ENCODE assay signal across 16 cellular contexts in the genomic region with DNA sequence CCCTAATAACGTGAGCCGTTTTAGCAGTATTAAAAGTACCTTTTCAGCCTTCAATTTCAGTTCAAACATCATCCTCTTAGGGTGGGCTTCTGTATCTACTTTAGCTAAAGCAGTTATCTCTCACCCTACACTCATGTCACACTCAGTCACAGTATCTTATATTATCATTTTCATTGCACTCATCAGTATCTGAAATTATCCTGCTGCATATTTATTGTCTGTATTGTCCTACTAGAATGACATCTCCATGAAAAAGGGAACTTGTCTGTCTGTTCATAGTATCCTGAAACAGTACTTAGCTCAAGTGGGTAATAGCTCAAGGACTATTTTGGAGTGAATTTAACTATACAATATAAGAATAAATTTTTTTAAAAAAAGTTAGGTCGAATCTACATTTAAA. TPM values are rescaled to one million over a fixed set of nuclear protein-coding genes. Genes with fewer than 3 reads are reported as not detected.
DNase-seq lines count a peak whose midpoint lies in the region; ATAC-seq and TF ChIP-seq lines count a peak whose summit lies in the region.
"Had no signal": no experiment of that assay in that cellular context is flagged by ENCODE, and none has a peak within 500 bp of the region (broad histone marks: within the 10 kb centered on the region; RNA-seq: fewer than 3 reads in every experiment).

No MANE protein-coding gene starts in this region.

- no peak overlapping the region for H3K9ac ChIP-seq in skeletal muscle satellite cell (ENCODE audit: low read depth, low read length)
- H3K9ac ChIP-seq: neural progenitor cell had no signal

- no peaks in the 10 kb centered on the region for H3K4me1 Mint-ChIP-seq in activated T-cell treated with anti-CD3 and anti-CD28 coated beads, Interleukin-2, amount 50 U/mL, for 24 hours (ENCODE audit: low read depth)
- H3K4me1 Mint-ChIP-seq in naive thymus-derived CD8-positive, alpha-beta T cell, result peaks cover 0 to 7% (median 1%) of the 10 kb centered on the region in 4 donors
- H3K4me1 Mint-ChIP-seq in activated CD8-positive, alpha-beta T cell treated with anti-CD3 and anti-CD28 coated beads for 36 hours (ENCODE audit: low read depth), result no peaks in the 10 kb centered on the region
- H3K4me1 Mint-ChIP-seq in activated T-helper 1 cell treated with anti-CD3 and anti-CD28 coated beads, Interleukin-12 subunit alpha, Interleukin-12 subunit beta, Interleukin-2, Interleukin-4 antibody, amounts not matched to agents 30 ng/mL and 10 ng/mL and 1 ng/mL, durations not matched to agents 14 hours and 24 hours and 36 hours (ENCODE audit: low read depth), result no peaks in the 10 kb centered on the region

- POLR2A ChIA-PET in naive thymus-derived CD8-positive, alpha-beta T cell (lab: Charles Lee), result interaction anchor here (0.8 kb wide), 1 partner anchor 20 kb away, joined by 3 read pairs; a partner anchor contains a TSS
- POLR2A ChIA-PET in activated CD8-positive, alpha-beta T cell treated with anti-CD3 and anti-CD28 coated beads for 36 hours (lab: Charles Lee), result no interaction called here

- ATAC-seq in GM21367 (IDR thresholded peaks at IDR 0.05; ENCODE audit: unreplicated experiment) (peak; percentile 12), SK-N-SH treated with all-trans-retinoic acid at 6 μM for 48 hours (peak; percentile 25), Right ventricle myocardium superior (ENCODE audit: poor library complexity) (peak; percentile 64)
- no peak for ATAC-seq in naive thymus-derived CD8-positive, alpha-beta T cell
- ATAC-seq in activated CD8-positive, alpha-beta T cell treated with anti-CD3 and anti-CD28 coated beads for 36 hours, result no peak
- ATAC-seq: activated CD8-positive, alpha-beta memory T cell treated with anti-CD3 and anti-CD28 coated beads, Interleukin-2, amount 10 ng/mL, durations not matched to agents 7 days and 5 days; T-helper 17 cell had no signal

- H3K4me2 ChIP-seq in skeletal muscle satellite cell (ENCODE audit: low read length), result peak overlapping the region; percentile 77
- H3K4me2 ChIP-seq: neural progenitor cell had no signal

- no peaks in the 10 kb centered on the region for H3K36me3 ChIP-seq in skeletal muscle satellite cell (ENCODE audit: insufficient read depth, low read length)
- H3K36me3 ChIP-seq: neural progenitor cell had no signal

- H3K27me3 ChIP-seq in skeletal muscle satellite cell (ENCODE audit: control insufficient read depth, insufficient read depth, low read length), result peaks cover 5% of the 10 kb centered on the region
- H3K27me3 ChIP-seq: neural progenitor cell had no signal

- H3K9me3 ChIP-seq in skeletal muscle satellite cell (replicated peaks; ENCODE audit: low read length), result no peaks in the 10 kb centered on the region

- peaks cover 15% of the 10 kb centered on the region for H3K27me3 Mint-ChIP-seq in activated T-cell treated with anti-CD3 and anti-CD28 coated beads, Interleukin-2, amount 50 U/mL, for 24 hours
- peaks cover 4 to 7% (median 6%) of the 10 kb centered on the region in 5 donors for H3K27me3 Mint-ChIP-seq in naive thymus-derived CD8-positive, alpha-beta T cell
- no peaks in the 10 kb centered on the region for H3K27me3 Mint-ChIP-seq in activated CD8-positive, alpha-beta T cell treated with anti-CD3 and anti-CD28 coated beads for 36 hours
- peaks cover 12% of the 10 kb centered on the region for H3K27me3 Mint-ChIP-seq in activated T-helper 1 cell treated with anti-CD3 and anti-CD28 coated beads, Interleukin-12 subunit alpha, Interleukin-12 subunit beta, Interleukin-2, Interleukin-4 antibody, amounts not matched to agents 30 ng/mL and 10 ng/mL and 1 ng/mL, durations not matched to agents 14 hours and 24 hours and 36 hours (ENCODE audit: insufficient read depth)
- H3K27me3 Mint-ChIP-seq: memory B cell had no signal

- TF ChIP-seq CTCF in activated CD8-positive, alpha-beta T cell treated with anti-CD3 and anti-CD28 coated beads for 36 hours (IDR thresholded peaks at IDR 0.05), result no peak

- no peak for DNase-seq in Right ventricle myocardium superior
- DNase-seq in activated T-cell treated with anti-CD3 and anti-CD28 coated beads, Interleukin-2, amount 50 U/mL, for 24 hours, result no peak
- DNase-seq in naive thymus-derived CD8-positive, alpha-beta T cell, result no peak
- DNase-seq in activated CD8-positive, alpha-beta T cell treated with anti-CD3 and anti-CD28 coated beads for 36 hours, result no peak
- DNase-seq in activated T-helper 1 cell treated with anti-CD3 and anti-CD28 coated beads, Interleukin-12 subunit alpha, Interleukin-12 subunit beta, Interleukin-2, Interleukin-4 antibody, amounts not matched to agents 30 ng/mL and 10 ng/mL and 1 ng/mL, durations not matched to agents 14 hours and 24 hours and 36 hours (ENCODE audit: low spot score), result no peak
- DNase-seq: activated CD8-positive, alpha-beta memory T cell treated with anti-CD3 and anti-CD28 coated beads, Interleukin-2, amount 10 ng/mL, durations not matched to agents 7 days and 5 days; activated effector memory CD4-positive, alpha-beta T cell treated with anti-CD3 and anti-CD28 coated beads, Interleukin-2, amount 50 U/mL, for 16 hours; NCI-H1048; NCI-H2107; NCI-H82; T-helper 17 cell had no signal

- no peak overlapping the region for H3K27ac Mint-ChIP-seq in activated T-cell treated with anti-CD3 and anti-CD28 coated beads, Interleukin-2, amount 50 U/mL, for 24 hours
- no peak overlapping the region for H3K27ac Mint-ChIP-seq in naive thymus-derived CD8-positive, alpha-beta T cell
- H3K27ac Mint-ChIP-seq in activated CD8-positive, alpha-beta T cell treated with anti-CD3 and anti-CD28 coated beads for 36 hours, result no peak overlapping the region
- no peak overlapping the region for H3K27ac Mint-ChIP-seq in activated T-helper 1 cell treated with anti-CD3 and anti-CD28 coated beads, Interleukin-12 subunit alpha, Interleukin-12 subunit beta, Interleukin-2, Interleukin-4 antibody, amounts not matched to agents 30 ng/mL and 10 ng/mL and 1 ng/mL, durations not matched to agents 14 hours and 24 hours and 36 hours
- H3K27ac Mint-ChIP-seq: activated CD8-positive, alpha-beta memory T cell treated with anti-CD3 and anti-CD28 coated beads, Interleukin-2, amount 10 ng/mL, durations not matched to agents 7 days and 5 days; memory B cell; neural progenitor cell; T-helper 17 cell had no signal

- H3K36me3 Mint-ChIP-seq in activated T-cell treated with anti-CD3 and anti-CD28 coated beads, Interleukin-2, amount 50 U/mL, for 24 hours (ENCODE audit: low read depth), result no peaks in the 10 kb centered on the region
- no peaks in the 10 kb centered on the region for H3K36me3 Mint-ChIP-seq in naive thymus-derived CD8-positive, alpha-beta T cell
- no peaks in the 10 kb centered on the region for H3K36me3 Mint-ChIP-seq in activated CD8-positive, alpha-beta T cell treated with anti-CD3 and anti-CD28 coated beads for 36 hours (ENCODE audit: low read depth)
- no peaks in the 10 kb centered on the region for H3K36me3 Mint-ChIP-seq in activated T-helper 1 cell treated with anti-CD3 and anti-CD28 coated beads, Interleukin-12 subunit alpha, Interleukin-12 subunit beta, Interleukin-2, Interleukin-4 antibody, amounts not matched to agents 30 ng/mL and 10 ng/mL and 1 ng/mL, durations not matched to agents 14 hours and 24 hours and 36 hours (ENCODE audit: low read depth)
- H3K36me3 Mint-ChIP-seq: activated CD8-positive, alpha-beta memory T cell treated with anti-CD3 and anti-CD28 coated beads, Interleukin-2, amount 10 ng/mL, durations not matched to agents 7 days and 5 days; memory B cell; neural progenitor cell had no signal

- intact Hi-C loops in Right ventricle myocardium superior (cut with DNase I), result no loop called here
- intact Hi-C loops in activated CD8-positive, alpha-beta T cell treated with anti-CD3 and anti-CD28 coated beads for 36 hours (cut with micrococcal nuclease), result no loop called here
- intact Hi-C loops in activated T-helper 1 cell treated with anti-CD3 and anti-CD28 coated beads, Interleukin-12 subunit alpha, Interleukin-12 subunit beta, Interleukin-2, Interleukin-4 antibody, amounts not matched to agents 30 ng/mL and 10 ng/mL and 1 ng/mL, durations not matched to agents 14 hours and 24 hours and 36 hours (cut with micrococcal nuclease), result no loop called here

- H3K4me1 ChIP-seq in skeletal muscle satellite cell (ENCODE audit: control insufficient read depth, insufficient read depth, low read length), result peaks cover 16% of the 10 kb centered on the region

- no peak overlapping the region for H3K4me3 Mint-ChIP-seq in activated T-cell treated with anti-CD3 and anti-CD28 coated beads, Interleukin-2, amount 50 U/mL, for 24 hours
- no peak overlapping the region for H3K4me3 Mint-ChIP-seq in naive thymus-derived CD8-positive, alpha-beta T cell
- H3K4me3 Mint-ChIP-seq in activated CD8-positive, alpha-beta T cell treated with anti-CD3 and anti-CD28 coated beads for 36 hours, result no peak overlapping the region
- H3K4me3 Mint-ChIP-seq in activated T-helper 1 cell treated with anti-CD3 and anti-CD28 coated beads, Interleukin-12 subunit alpha, Interleukin-12 subunit beta, Interleukin-2, Interleukin-4 antibody, amounts not matched to agents 30 ng/mL and 10 ng/mL and 1 ng/mL, durations not matched to agents 14 hours and 24 hours and 36 hours, result no peak overlapping the region
- H3K4me3 Mint-ChIP-seq: activated CD8-positive, alpha-beta memory T cell treated with anti-CD3 and anti-CD28 coated beads, Interleukin-2, amount 10 ng/mL, durations not matched to agents 7 days and 5 days; memory B cell; neural progenitor cell; T-helper 17 cell had no signal

- H3K9me3 Mint-ChIP-seq in activated T-cell treated with anti-CD3 and anti-CD28 coated beads, Interleukin-2, amount 50 U/mL, for 24 hours, result no peaks in the 10 kb centered on the region
- peaks cover 0 to 2% (median 0%) of the 10 kb centered on the region in 9 donors for H3K9me3 Mint-ChIP-seq in naive thymus-derived CD8-positive, alpha-beta T cell
- H3K9me3 Mint-ChIP-seq in activated CD8-positive, alpha-beta T cell treated with anti-CD3 and anti-CD28 coated beads for 36 hours, result no peaks in the 10 kb centered on the region
- no peaks in the 10 kb centered on the region for H3K9me3 Mint-ChIP-seq in activated T-helper 1 cell treated with anti-CD3 and anti-CD28 coated beads, Interleukin-12 subunit alpha, Interleukin-12 subunit beta, Interleukin-2, Interleukin-4 antibody, amounts not matched to agents 30 ng/mL and 10 ng/mL and 1 ng/mL, durations not matched to agents 14 hours and 24 hours and 36 hours
- H3K9me3 Mint-ChIP-seq: memory B cell, neural progenitor cell had no signal

- H3K4me3 ChIP-seq in skeletal muscle satellite cell (ENCODE audit: low read length), result peak overlapping the region; percentile 59
- H3K4me3 ChIP-seq: neural progenitor cell had no signal

- CTCF ChIA-PET in activated CD8-positive, alpha-beta T cell treated with anti-CD3 and anti-CD28 coated beads for 36 hours (lab: Charles Lee), result interaction anchor here (1.4 kb wide), 1 partner anchor 20 kb away, joined by 3 read pairs; a partner anchor contains a TSS

RNA-seq across cellular contexts. Expression of a gene that starts 19.9 kb away (rescaled TPM):
- total RNA-seq in Right ventricle myocardium superior, result 4.7 TPM
- total RNA-seq in skeletal muscle satellite cell (2012; rRNA removed), result 19.8 and 22.5 TPM in 2 replicates
- total RNA-seq in naive thymus-derived CD8-positive, alpha-beta T cell, result 1 to 10 TPM; 5.4 to 6.8 TPM
- polyA plus RNA-seq in naive thymus-derived CD8-positive, alpha-beta T cell, result 1 to 10 TPM; 4.3 to 5.0 (median 4.4) TPM
- 10 to 100 TPM; 60.0 to 63.0 TPM for total RNA-seq in activated CD8-positive, alpha-beta T cell treated with anti-CD3 and anti-CD28 coated beads for 36 hours
- total RNA-seq in activated T-helper 1 cell treated with anti-CD3 and anti-CD28 coated beads, Interleukin-12 subunit alpha, Interleukin-12 subunit beta, Interleukin-2, Interleukin-4 antibody, amounts not matched to agents 30 ng/mL and 10 ng/mL and 1 ng/mL, durations not matched to agents 14 hours and 24 hours and 36 hours, result 74.7 and 78.0 TPM in 2 replicates

Comparison
In these comparisons a context has a peak if more than half of its experiments do, and no peak if none do; other contexts are left out.
1. ATAC-seq: peak in GM21367 (single experiment), SK-N-SH treated with all-trans-retinoic acid at 6 μM for 48 hours (single experiment) and Right ventricle myocardium superior (single experiment); none in naive thymus-derived CD8-positive, alpha-beta T cell (0 of 2) and activated CD8-positive, alpha-beta T cell treated with anti-CD3 and anti-CD28 coated beads for 36 hours (single experiment).